Comparison of ENCODE assay signal across 8 cellular contexts in genomic region chr5:32710335-32710858, GRCh38. TPM values are rescaled to one million over a fixed set of nuclear protein-coding genes. Genes with fewer than 3 reads are reported as not detected.
DNase-seq lines count a peak whose midpoint lies in the region; ATAC-seq and TF ChIP-seq lines count a peak whose summit lies in the region.

No MANE protein-coding gene starts in this region.

- H3K27ac Mint-ChIP-seq in CD14-positive monocyte: no peak overlapping the region
- H3K27ac Mint-ChIP-seq in activated T-cell treated with anti-CD3 and anti-CD28 coated beads, Interleukin-2, amount 50 U/mL, for 72 hours: no peak overlapping the region

- H3K27ac ChIP-seq in hepatocyte: peak overlapping the region; percentile 36
- peak overlapping the region; percentile 9 to 52 (median 29) for H3K27ac ChIP-seq in gastrocnemius medialis

- TF ChIP-seq POLR2A in gastrocnemius medialis (IDR thresholded peaks at IDR 0.05): no peak

- H3K36me3 Mint-ChIP-seq in CD14-positive monocyte: peaks cover 3 to 12% of the 10 kb centered on the region in 2 donors
- no peaks in the 10 kb centered on the region for H3K36me3 Mint-ChIP-seq in activated T-cell treated with anti-CD3 and anti-CD28 coated beads, Interleukin-2, amount 50 U/mL, for 72 hours (ENCODE audit: insufficient read depth in 2 of 2)

- peaks cover 62% of the 10 kb centered on the region for H3K4me1 Mint-ChIP-seq in CD14-positive monocyte
- H3K4me1 Mint-ChIP-seq in activated T-cell treated with anti-CD3 and anti-CD28 coated beads, Interleukin-2, amount 50 U/mL, for 72 hours (ENCODE audit: low read depth): peaks cover 43% of the 10 kb centered on the region

- H3K27me3 ChIP-seq in hepatocyte (peaks cover 58% of the 10 kb centered on the region), gastrocnemius medialis (peaks cover 13 to 32% (median 19%) of the 10 kb centered on the region in 3 donors)

- 2% methylated on average over 25 of the region's 29 CpGs for WGBS in hepatocyte (ENCODE audit: low lambda C conversion rate, missing lambda C conversion rate)

- H3K9me3 Mint-ChIP-seq in CD14-positive monocyte: peaks cover under 1 to 13% (median 6%) of the 10 kb centered on the region in 7 donors
- no peaks in the 10 kb centered on the region for H3K9me3 Mint-ChIP-seq in activated T-cell treated with anti-CD3 and anti-CD28 coated beads, Interleukin-2, amount 50 U/mL, for 72 hours

- no peak for DNase-seq in CD14-positive monocyte (ENCODE audit: low spot score)
- peak in 1 of 2 donors; percentile 11 for DNase-seq in activated T-cell treated with anti-CD3 and anti-CD28 coated beads, Interleukin-2, amount 50 U/mL, for 72 hours
- DNase-seq in hepatocyte (ENCODE audit: low spot score): peak; percentile 39
- DNase-seq in gastrocnemius medialis: no peak
- no peak for DNase-seq in ureter (ENCODE audit: low spot score)
- DNase-seq in RKO (ENCODE audit: low spot score): no peak
- no peak for DNase-seq in SHP77 treated with DMSO at 0.1 percent for 48 hours (lab: John Stamatoyannopoulos, UW)

- H3K36me3 ChIP-seq in hepatocyte (replicated peaks; ENCODE audit: insufficient read depth, low read depth) (no peaks in the 10 kb centered on the region), gastrocnemius medialis (no peaks in the 10 kb centered on the region)

- no peaks in the 10 kb centered on the region for H3K9me2 ChIP-seq in hepatocyte (replicated peaks; ENCODE audit: insufficient read depth)

- in situ Hi-C loops in gastrocnemius medialis (cut with MboI; ENCODE audit: low sequenced_read_pairs in 4 of 4): no loop called here

- H4K20me1 ChIP-seq in hepatocyte (ENCODE audit: insufficient read depth, poor library complexity, severe bottlenecking): no peaks in the 10 kb centered on the region

- TF ChIP-seq CTCF in CD14-positive monocyte (IDR thresholded peaks at IDR 0.05) (no peak), hepatocyte (IDR thresholded peaks at IDR 0.05; ENCODE audit: poor library complexity) (no peak), gastrocnemius medialis (IDR thresholded peaks at IDR 0.05 in 4 of 5, conservative IDR thresholded peaks at IDR 0.05 in 1 of 5) (no peak)

- peak overlapping the region; percentile 95 for H3K4me2 ChIP-seq in hepatocyte

- H3K27me3 Mint-ChIP-seq in CD14-positive monocyte (ENCODE audit: low read depth in 3 of 3): peaks cover 68 to 76% (median 73%) of the 10 kb centered on the region in 3 donors
- peaks cover 73% of the 10 kb centered on the region for H3K27me3 Mint-ChIP-seq in activated T-cell treated with anti-CD3 and anti-CD28 coated beads, Interleukin-2, amount 50 U/mL, for 72 hours (ENCODE audit: low read depth)

- intact Hi-C loops in CD14-positive monocyte (cut with micrococcal nuclease) (no loop called here), gastrocnemius medialis (cut with DNase I; ENCODE audit: low total_unique reads) (loop anchor here (5.0 kb wide), 3 partner anchors 62 to 207 kb away; no protein-coding TSS in a partner anchor)

- no peaks in the 10 kb centered on the region for H3K79me2 ChIP-seq in hepatocyte

- H3K9me3 ChIP-seq in hepatocyte (ENCODE audit: low read depth): no peaks in the 10 kb centered on the region
- no peaks in the 10 kb centered on the region for H3K9me3 ChIP-seq in gastrocnemius medialis

- peaks cover 8% of the 10 kb centered on the region for H3K4me1 ChIP-seq in hepatocyte (ENCODE audit: insufficient read depth)
- H3K4me1 ChIP-seq in gastrocnemius medialis: peaks cover 0 to 30% of the 10 kb centered on the region in 2 donors

- peak overlapping the region; percentile 47 for H2AFZ ChIP-seq in hepatocyte

- peak; percentile 18 for ATAC-seq in HG02678 (IDR thresholded peaks at IDR 0.05; ENCODE audit: unreplicated experiment)
- ATAC-seq in activated T-cell treated with anti-CD3 and anti-CD28 coated beads, Interleukin-2, amount 50 U/mL, for 72 hours (replicated peaks in 1 of 2): peak; percentile 31 to 42
- ATAC-seq in gastrocnemius medialis: no peak

- peak overlapping the region; percentile 87 to 90 for H3K4me3 Mint-ChIP-seq in CD14-positive monocyte
- H3K4me3 Mint-ChIP-seq in activated T-cell treated with anti-CD3 and anti-CD28 coated beads, Interleukin-2, amount 50 U/mL, for 72 hours: peak overlapping the region; percentile 76 to 84

- H3K4me3 ChIP-seq in hepatocyte (peak overlapping the region; percentile 27), gastrocnemius medialis (peak overlapping the region; percentile 54 to 66 (median 63))

RNA-seq across cellular contexts. Expression of gene NPR3, which starts 0.7 kb away (rescaled TPM):
- polyA plus RNA-seq in CD14-positive monocyte (not detected), hepatocyte (3.6 and 6.9 TPM in 2 replicates)
- total RNA-seq in activated T-cell treated with anti-CD3 and anti-CD28 coated beads, Interleukin-2, amount 50 U/mL, for 72 hours: under 1 TPM; 0.24 to 0.25 TPM
- total RNA-seq in hepatocyte (18.9 and 20.0 TPM in 2 replicates), gastrocnemius medialis (1 to 10 TPM in 3 of 4 donors, under 1 TPM in 1; 0.51 to 4.9 (median 1.3) TPM), ureter (1.4 TPM)

Comparison
In these comparisons a context has a peak if more than half of its experiments do, and no peak if none do; other contexts are left out.
1. ATAC-seq: peak in HG02678 (single experiment) and activated T-cell treated with anti-CD3 and anti-CD28 coated beads, Interleukin-2, amount 50 U/mL, for 72 hours (2 of 2); none in gastrocnemius medialis (0 of 2).